ENCODE assay signal across 14 cellular contexts in the genomic region with DNA sequence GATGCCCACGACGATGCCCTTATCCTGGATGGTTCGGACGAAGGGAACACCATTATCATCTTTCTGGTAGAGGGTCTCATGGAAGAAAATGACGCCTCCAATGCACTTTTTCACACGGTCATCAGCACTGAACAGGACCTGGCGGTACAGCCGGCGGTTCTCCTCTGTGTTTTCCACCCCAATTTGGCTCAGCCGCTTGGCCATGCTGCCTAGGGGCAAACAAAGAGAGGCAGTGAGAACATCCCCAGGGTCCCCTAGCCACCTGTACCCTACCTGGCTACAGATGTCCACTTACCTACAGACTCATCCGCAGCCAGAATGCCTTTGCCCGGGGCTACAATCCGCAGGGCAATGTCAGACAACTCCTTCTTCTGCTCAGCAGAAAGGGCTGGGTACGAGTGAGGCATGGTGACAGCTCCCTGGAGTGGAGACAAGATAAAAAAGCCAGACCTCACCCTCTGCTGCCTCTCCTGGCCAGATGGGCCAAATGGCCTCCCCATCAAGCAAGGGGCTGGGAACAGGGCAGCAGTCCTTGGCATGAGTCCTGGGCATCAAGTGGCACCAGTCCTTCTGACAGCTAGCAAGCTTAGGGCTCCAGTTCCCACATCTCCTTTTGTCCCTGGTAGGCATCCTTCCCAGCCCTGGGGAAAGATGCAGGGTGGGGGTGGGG. TPM values are rescaled to one million over a fixed set of nuclear protein-coding genes. Genes with fewer than 3 reads are reported as not detected.
DNase-seq lines count a peak whose midpoint lies in the region; ATAC-seq and TF ChIP-seq lines count a peak whose summit lies in the region.
"Had no signal": no experiment of that assay in that cellular context is flagged by ENCODE, and none has a peak within 500 bp of the region (broad histone marks: within the 10 kb centered on the region; RNA-seq: fewer than 3 reads in every experiment).

No MANE protein-coding gene starts in this region.

- H3K27ac ChIP-seq in OCI-LY7 (ENCODE audit: low read depth, low read length, poor library complexity, severe bottlenecking) (no peak overlapping the region), smooth muscle cell (ENCODE audit: low read depth) (no peak overlapping the region)
- H3K27ac ChIP-seq: SJCRH30, spleen had no signal

- TF ChIP-seq CTCF in OCI-LY7 (conservative IDR thresholded peaks at IDR 0.05; ENCODE audit: low read length) (0 out of 2 replicates have a peak, but pooled peaks have one; percentile 27), smooth muscle cell (IDR thresholded peaks at IDR 0.05; ENCODE audit: borderline replicate concordance, insufficient read depth, poor library complexity, severe bottlenecking) (no peak)

- no peaks in the 10 kb centered on the region for H3K27me3 Mint-ChIP-seq in activated CD4-positive, alpha-beta T cell treated with anti-CD3 and anti-CD28 coated beads, Interleukin-2, amount 10 ng/mL, durations not matched to agents 24 days and 14 days
- H3K27me3 Mint-ChIP-seq: naive B cell had no signal

- peak overlapping the region; percentile 95 for H3K4me3 Mint-ChIP-seq in activated CD4-positive, alpha-beta T cell treated with anti-CD3 and anti-CD28 coated beads, Interleukin-2, amount 10 ng/mL, durations not matched to agents 24 days and 14 days

- POLR2A ChIA-PET in OCI-LY7 (lab: Charles Lee), result interaction anchor here (0.6 to 1.4 kb wide), 3 partner anchors 10 to 23 kb away, joined by 3 read pairs; no protein-coding TSS in a partner anchor

- peaks cover 49% of the 10 kb centered on the region for H3K36me3 Mint-ChIP-seq in activated CD4-positive, alpha-beta T cell treated with anti-CD3 and anti-CD28 coated beads, Interleukin-2, amount 10 ng/mL, durations not matched to agents 24 days and 14 days (ENCODE audit: low read depth)

- H3K36me3 ChIP-seq in OCI-LY7 (ENCODE audit: insufficient read depth, low read length) (peaks cover 55% of the 10 kb centered on the region), smooth muscle cell (ENCODE audit: low read depth) (no peaks in the 10 kb centered on the region)

- H3K4me1 ChIP-seq in OCI-LY7 (ENCODE audit: insufficient read depth, low read length, poor library complexity, severe bottlenecking), result peaks cover 20% of the 10 kb centered on the region
- peaks cover 8% of the 10 kb centered on the region for H3K4me1 ChIP-seq in smooth muscle cell (ENCODE audit: low read depth)

- H3F3A ChIP-seq in smooth muscle cell (ENCODE audit: low read depth), result peaks cover 3% of the 10 kb centered on the region

- H4K20me1 ChIP-seq in OCI-LY7 (ENCODE audit: insufficient read depth, low read length), result no peaks in the 10 kb centered on the region
- peaks cover 2% of the 10 kb centered on the region for H4K20me1 ChIP-seq in smooth muscle cell (ENCODE audit: low read depth)

- peak; percentile 65 for DNase-seq in activated CD4-positive, alpha-beta T cell treated with anti-CD3 and anti-CD28 coated beads, Interleukin-2, amount 10 ng/mL, durations not matched to agents 24 days and 14 days
- DNase-seq in activated CD4-positive, alpha-beta T cell treated with anti-CD3 and anti-CD28 coated beads, Interleukin-2, amount 50 U/mL, for 4 hours, result no peak
- DNase-seq in OCI-LY7 (ENCODE audit: low spot score) (no peak), globus pallidus (ENCODE audit: low spot score) (peak; percentile 70), smooth muscle cell (lab: John Stamatoyannopoulos, UW; ENCODE audit: unreplicated experiment) (no peak), posterior vena cava (ENCODE audit: low spot score) (no peak), GDM1 (lab: John Stamatoyannopoulos, UW) (no peak)
- DNase-seq in stimulated activated naive CD8-positive, alpha-beta T cell treated with anti-CD3 and anti-CD28 coated beads, Interleukin-15, Interleukin-2, amounts not matched to agents 100 U/mL and 50 U/mL, for 24 hours, result no peak
- DNase-seq: activated CD4-positive, alpha-beta T cell treated with anti-CD3 and anti-CD28 coated beads for 1 hour; GF-D8; naive B cell; NCI-H2171; SJCRH30; spleen had no signal

- H3K9me3 ChIP-seq in OCI-LY7 (ENCODE audit: low read length) (no peaks in the 10 kb centered on the region), smooth muscle cell (replicated peaks; ENCODE audit: low read depth) (no peaks in the 10 kb centered on the region)
- H3K9me3 ChIP-seq: SJCRH30, spleen had no signal

- no peak overlapping the region for H2AFZ ChIP-seq in OCI-LY7 (ENCODE audit: low read length)
- no peak overlapping the region for H2AFZ ChIP-seq in smooth muscle cell (ENCODE audit: low read depth)

- H3K4me2 ChIP-seq in OCI-LY7 (ENCODE audit: low read length) (no peak overlapping the region), smooth muscle cell (peak overlapping the region; percentile 86)

- BruUV-seq in OCI-LY7 (replicated peaks; lab: Mats Ljungman, UMichigan), result no TSS peak

- intact Hi-C loops in activated CD4-positive, alpha-beta T cell treated with anti-CD3 and anti-CD28 coated beads, Interleukin-2, amount 10 ng/mL, durations not matched to agents 24 days and 14 days (cut with micrococcal nuclease), result no loop called here
- intact Hi-C loops in OCI-LY7 (cut with micrococcal nuclease; ENCODE audit: unreplicated experiment), result no loop called here
- intact Hi-C loops in posterior vena cava (cut with DNase I), result no loop called here

- H3K4me1 Mint-ChIP-seq in activated CD4-positive, alpha-beta T cell treated with anti-CD3 and anti-CD28 coated beads, Interleukin-2, amount 10 ng/mL, durations not matched to agents 24 days and 14 days, result peaks cover 54% of the 10 kb centered on the region

- no peak for ATAC-seq in stimulated activated naive CD8-positive, alpha-beta T cell treated with anti-CD3 and anti-CD28 coated beads, Interleukin-15, Interleukin-2, amounts not matched to agents 100 U/mL and 50 U/mL, for 24 hours

- H3K4me3 ChIP-seq in OCI-LY7 (ENCODE audit: low read depth, low read length, poor library complexity, severe bottlenecking), result no peak overlapping the region
- no peak overlapping the region for H3K4me3 ChIP-seq in smooth muscle cell
- H3K4me3 ChIP-seq: SJCRH30 had no signal

- H3K79me2 ChIP-seq in OCI-LY7 (ENCODE audit: insufficient read depth, low read depth, low read length) (no peaks in the 10 kb centered on the region), smooth muscle cell (ENCODE audit: low read depth) (peaks cover 7% of the 10 kb centered on the region)

- H3K27me3 ChIP-seq in smooth muscle cell (ENCODE audit: low read depth), result no peaks in the 10 kb centered on the region
- H3K27me3 ChIP-seq: SJCRH30, spleen had no signal

- CTCF ChIA-PET in OCI-LY7 (lab: Charles Lee; ENCODE audit: unreplicated experiment), result interaction anchor here (0.6 kb wide), 1 partner anchor 67 kb away, joined by 3 read pairs; no protein-coding TSS in a partner anchor

- H3K9me3 Mint-ChIP-seq in activated CD4-positive, alpha-beta T cell treated with anti-CD3 and anti-CD28 coated beads, Interleukin-2, amount 10 ng/mL, durations not matched to agents 24 days and 14 days, result no peaks in the 10 kb centered on the region
- H3K9me3 Mint-ChIP-seq: naive B cell had no signal

- no peak overlapping the region for H3K27ac Mint-ChIP-seq in activated CD4-positive, alpha-beta T cell treated with anti-CD3 and anti-CD28 coated beads, Interleukin-2, amount 10 ng/mL, durations not matched to agents 24 days and 14 days

- H3K9ac ChIP-seq in smooth muscle cell (ENCODE audit: low read depth), result no peak overlapping the region

- no peaks in the 10 kb centered on the region for H3K9me2 ChIP-seq in OCI-LY7 (ENCODE audit: insufficient read depth, low read length)

- WGBS in smooth muscle cell (ENCODE audit: low lambda C conversion rate), result 83% methylated on average over 14 of the region's 14 CpGs

RNA-seq across cellular contexts. Expression of a gene that starts 1.4 kb away (rescaled TPM):
- total RNA-seq in activated CD4-positive, alpha-beta T cell treated with anti-CD3 and anti-CD28 coated beads, Interleukin-2, amount 10 ng/mL, durations not matched to agents 24 days and 14 days, result 70.2 and 72.9 TPM in 2 replicates
- 62.4 and 70.7 TPM in 2 replicates for total RNA-seq in OCI-LY7 (2014; rRNA removed; shearing (Covaris generic))
- total RNA-seq in OCI-LY7 (2022) (25.7 and 46.2 TPM in 2 replicates), smooth muscle cell (72.6 and 106 TPM in 2 replicates), posterior vena cava (1 to 10 TPM; 6.9 to 8.4 TPM)
- 61.7 and 71.5 TPM in 2 replicates for polyA plus RNA-seq in smooth muscle cell

RNA-seq across cellular contexts. Expression of a gene that starts 3.9 kb away (rescaled TPM):
- 65.8 and 70.9 TPM in 2 replicates for total RNA-seq in activated CD4-positive, alpha-beta T cell treated with anti-CD3 and anti-CD28 coated beads, Interleukin-2, amount 10 ng/mL, durations not matched to agents 24 days and 14 days
- total RNA-seq in OCI-LY7 (2014; rRNA removed; shearing (Covaris generic)), result 13.9 and 23.7 TPM in 2 replicates
- total RNA-seq in OCI-LY7 (2022), result 34.0 and 34.5 TPM in 2 replicates
- total RNA-seq in smooth muscle cell, result 27.4 and 61.3 TPM in 2 replicates
- polyA plus RNA-seq in smooth muscle cell, result 69.2 and 75.4 TPM in 2 replicates
- 10 to 100 TPM; 27.6 to 33.8 TPM for total RNA-seq in posterior vena cava

RNA-seq across cellular contexts. Expression of a gene that starts 22.8 kb away (rescaled TPM):
- total RNA-seq in activated CD4-positive, alpha-beta T cell treated with anti-CD3 and anti-CD28 coated beads, Interleukin-2, amount 10 ng/mL, durations not matched to agents 24 days and 14 days, result 59.8 and 60.2 TPM in 2 replicates
- 10.5 and 14.2 TPM in 2 replicates for total RNA-seq in OCI-LY7 (2014; rRNA removed; shearing (Covaris generic))
- total RNA-seq in OCI-LY7 (2022), result 8.4 and 14.9 TPM in 2 replicates
- 46.9 and 48.3 TPM in 2 replicates for total RNA-seq in smooth muscle cell
- polyA plus RNA-seq in smooth muscle cell, result 35.9 and 40.2 TPM in 2 replicates
- total RNA-seq in posterior vena cava, result 10 to 100 TPM; 12.9 to 15.6 TPM

RNA-seq across cellular contexts. Expression of a gene that starts 23.6 kb away (rescaled TPM):
- 89.6 and 91.3 TPM in 2 replicates for total RNA-seq in activated CD4-positive, alpha-beta T cell treated with anti-CD3 and anti-CD28 coated beads, Interleukin-2, amount 10 ng/mL, durations not matched to agents 24 days and 14 days
- 161 and 163 TPM in 2 replicates for total RNA-seq in OCI-LY7 (2014; rRNA removed; shearing (Covaris generic))
- total RNA-seq in OCI-LY7 (2022), result 152 and 156 TPM in 2 replicates
- 13.9 and 21.3 TPM in 2 replicates for total RNA-seq in smooth muscle cell
- 19.8 and 23.7 TPM in 2 replicates for polyA plus RNA-seq in smooth muscle cell
- 1 to 10 TPM; 1.8 to 1.9 TPM for total RNA-seq in posterior vena cava

RNA-seq across cellular contexts. Expression of a gene that starts 38.7 kb away (rescaled TPM):
- total RNA-seq in activated CD4-positive, alpha-beta T cell treated with anti-CD3 and anti-CD28 coated beads, Interleukin-2, amount 10 ng/mL, durations not matched to agents 24 days and 14 days, result 40.8 and 43.8 TPM in 2 replicates
- 24.7 and 30.4 TPM in 2 replicates for total RNA-seq in OCI-LY7 (2014; rRNA removed; shearing (Covaris generic))
- total RNA-seq in OCI-LY7 (2022), result 59.6 and 66.2 TPM in 2 replicates
- 2.2 and 3.8 TPM in 2 replicates for total RNA-seq in smooth muscle cell
- polyA plus RNA-seq in smooth muscle cell, result 2.0 and 2.3 TPM in 2 replicates
- total RNA-seq in posterior vena cava, result 10 to 100 TPM in 1 of 2 donors, 1 to 10 TPM in 1; 4.7 to 10.1 TPM

Comparison
In these comparisons a context has a peak if more than half of its experiments do, and no peak if none do; other contexts are left out.
1. DNase-seq: peak in activated CD4-positive, alpha-beta T cell treated with anti-CD3 and anti-CD28 coated beads, Interleukin-2, amount 10 ng/mL, durations not matched to agents 24 days and 14 days (single experiment) and globus pallidus (single experiment); none in activated CD4-positive, alpha-beta T cell treated with anti-CD3 and anti-CD28 coated beads, Interleukin-2, amount 50 U/mL, for 4 hours (0 of 2), OCI-LY7 (single experiment), smooth muscle cell (single experiment), posterior vena cava (single experiment), GDM1 (single experiment) and stimulated activated naive CD8-positive, alpha-beta T cell treated with anti-CD3 and anti-CD28 coated beads, Interleukin-15, Interleukin-2, amounts not matched to agents 100 U/mL and 50 U/mL, for 24 hours (single experiment).